9 cellular contexts compared by ENCODE assay signal in the genomic region with DNA sequence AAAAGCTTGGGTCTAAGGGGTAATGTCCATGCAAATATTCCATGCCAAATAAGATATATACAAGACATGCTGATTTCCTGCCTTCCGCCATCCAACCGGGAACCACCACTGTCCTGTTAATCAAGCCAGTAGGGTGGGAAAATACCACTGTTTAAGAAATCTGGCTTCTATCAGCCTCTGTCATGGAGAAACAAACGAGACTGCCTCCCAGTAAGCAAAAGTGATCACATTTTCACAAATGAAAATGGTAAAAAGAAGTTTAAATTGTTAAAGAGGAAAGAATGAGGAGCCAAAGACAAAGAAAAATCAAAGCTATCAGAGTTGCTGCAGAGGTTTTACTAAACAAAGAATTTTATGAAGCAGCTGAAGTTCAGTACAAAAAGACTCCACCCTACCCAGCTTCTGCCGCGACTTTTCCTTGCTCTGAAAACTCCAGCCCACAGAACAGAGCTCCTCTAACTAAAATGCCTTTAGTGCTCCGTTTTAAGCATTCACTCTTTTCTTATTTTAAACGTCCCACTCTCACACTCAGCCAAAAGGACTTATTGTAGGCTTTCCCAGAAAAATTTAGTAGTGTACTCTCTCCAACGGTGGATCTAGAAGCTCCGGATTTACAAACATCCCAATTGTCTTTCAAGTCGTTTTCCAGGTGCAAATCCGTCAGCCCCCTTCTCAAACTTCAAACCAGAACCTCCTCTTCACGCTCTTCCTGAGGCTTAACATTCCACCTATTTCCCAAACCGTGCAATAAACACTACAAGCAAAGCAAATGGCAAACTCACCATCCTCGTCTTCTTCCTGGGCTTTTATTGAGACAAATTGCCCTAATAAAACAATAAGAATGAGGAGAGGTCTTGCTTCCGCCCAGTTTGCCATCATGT. TPM values are rescaled to one million over a fixed set of nuclear protein-coding genes. Genes with fewer than 3 reads are reported as not detected.
DNase-seq lines count a peak whose midpoint lies in the region; ATAC-seq and TF ChIP-seq lines count a peak whose summit lies in the region.
"Had no signal": no experiment of that assay in that cellular context is flagged by ENCODE, and none has a peak within 500 bp of the region (broad histone marks: within the 10 kb centered on the region; RNA-seq: fewer than 3 reads in every experiment).

No MANE protein-coding gene starts in this region.

- peaks cover 10% of the 10 kb centered on the region for H3K27me3 Mint-ChIP-seq in activated CD4-positive, alpha-beta T cell treated with anti-CD3 and anti-CD28 coated beads for 36 hours
- H3K27me3 Mint-ChIP-seq in activated CD4-positive, alpha-beta T cell treated with anti-CD3 and anti-CD28 coated beads, Interleukin-2, amount 10 ng/mL, durations not matched to agents 24 days and 14 days: peaks cover 21% of the 10 kb centered on the region

- H3K4me1 Mint-ChIP-seq in activated CD4-positive, alpha-beta T cell treated with anti-CD3 and anti-CD28 coated beads for 36 hours: peaks cover 14% of the 10 kb centered on the region
- H3K4me1 Mint-ChIP-seq in activated CD4-positive, alpha-beta T cell treated with anti-CD3 and anti-CD28 coated beads, Interleukin-2, amount 10 ng/mL, durations not matched to agents 24 days and 14 days: peaks cover 2% of the 10 kb centered on the region

- TF ChIP-seq EP300 in transverse colon (IDR thresholded peaks at IDR 0.05; ENCODE audit: low read depth): no peak

- CTCF ChIA-PET in activated CD4-positive, alpha-beta T cell treated with anti-CD3 and anti-CD28 coated beads for 36 hours (lab: Charles Lee): interaction anchor here (0.7 to 1.3 kb wide), 6 partner anchors 44 to 279 kb away, joined by 3 to 4 read pairs (median 3); no protein-coding TSS in a partner anchor

- POLR2A ChIA-PET in activated CD4-positive, alpha-beta T cell treated with anti-CD3 and anti-CD28 coated beads for 36 hours (lab: Charles Lee): no interaction called here

- no peak overlapping the region for H3K27ac Mint-ChIP-seq in activated CD4-positive, alpha-beta T cell treated with anti-CD3 and anti-CD28 coated beads for 36 hours
- H3K27ac Mint-ChIP-seq in activated CD4-positive, alpha-beta T cell treated with anti-CD3 and anti-CD28 coated beads, Interleukin-2, amount 10 ng/mL, durations not matched to agents 24 days and 14 days: no peak overlapping the region

- in situ Hi-C loops in transverse colon (cut with MboI; ENCODE audit: low pct_ligation_motif_present in 1 of 4, low pct_unique_long_range_greater_than_20kb in 1 of 4, low sequenced_read_pairs in 3 of 4): no loop called here

- H3K4me3 ChIP-seq in dorsolateral prefrontal cortex: peak overlapping the region; percentile 6 to 63 (median 47)
- H3K4me3 ChIP-seq in lung: peak overlapping the region; percentile 39
- peak overlapping the region; percentile 29 to 57 (median 40) for H3K4me3 ChIP-seq in transverse colon

- H3K4me1 ChIP-seq in lung (ENCODE audit: control insufficient read depth in 2 of 2, insufficient read depth in 2 of 2, low read length in 2 of 2) (no peaks in the 10 kb centered on the region), transverse colon (peaks cover 0 to 22% (median 4%) of the 10 kb centered on the region in 4 donors)

- WGBS in lung, 2 donors: 13 to 15% methylated on average over 15 of the region's 15 CpGs
- WGBS in transverse colon (ENCODE audit: low coverage in 1 of 2), 2 donors: 3 to 4% methylated on average over 11 to 15 of the region's 15 CpGs

- H3K9me3 Mint-ChIP-seq in activated CD4-positive, alpha-beta T cell treated with anti-CD3 and anti-CD28 coated beads for 36 hours (ENCODE audit: low read depth): no peaks in the 10 kb centered on the region
- no peaks in the 10 kb centered on the region for H3K9me3 Mint-ChIP-seq in activated CD4-positive, alpha-beta T cell treated with anti-CD3 and anti-CD28 coated beads, Interleukin-2, amount 10 ng/mL, durations not matched to agents 24 days and 14 days

- TF ChIP-seq CTCF in dorsolateral prefrontal cortex (IDR thresholded peaks at IDR 0.05 in 54 of 56, conservative IDR thresholded peaks at IDR 0.05 in 2 of 56; ENCODE audit: low read depth in 1 of 56, partially characterized antibody in 56 of 56): no peak
- no peak for TF ChIP-seq CTCF in lung (IDR thresholded peaks at IDR 0.05; ENCODE audit: control extremely low read depth, extremely low read depth)
- no peak for TF ChIP-seq CTCF in transverse colon (IDR thresholded peaks at IDR 0.05)

- H3K27ac ChIP-seq in dorsolateral prefrontal cortex (peak overlapping the region in 23 of 59 donors; percentile 3 to 70 (median 28)), lung (ENCODE audit: low read depth in 1 of 2, low read length in 1 of 2) (peak overlapping the region; percentile 11 to 75), transverse colon (peak overlapping the region; percentile 78 to 88 (median 84))

- no peak for ATAC-seq in activated CD4-positive, alpha-beta T cell treated with anti-CD3 and anti-CD28 coated beads for 36 hours
- ATAC-seq in lung (ENCODE audit: insufficient read depth, low FRiP score): peak; percentile 44
- no peak for ATAC-seq in HG02610 (IDR thresholded peaks at IDR 0.05; ENCODE audit: unreplicated experiment)

- no peaks in the 10 kb centered on the region for H3K9me3 ChIP-seq in lung (ENCODE audit: control insufficient read depth in 2 of 2, insufficient read depth in 1 of 2, low read length in 1 of 2)
- H3K9me3 ChIP-seq in transverse colon: no peaks in the 10 kb centered on the region

- peaks cover 0 to 18% (median 0%) of the 10 kb centered on the region in 45 donors for H3K27me3 ChIP-seq in dorsolateral prefrontal cortex
- no peaks in the 10 kb centered on the region for H3K27me3 ChIP-seq in lung (ENCODE audit: control insufficient read depth, insufficient read depth)
- no peaks in the 10 kb centered on the region for H3K27me3 ChIP-seq in transverse colon

- no peak for TF ChIP-seq POLR2A in transverse colon (IDR thresholded peaks at IDR 0.05)

- no peak for DNase-seq in activated CD4-positive, alpha-beta T cell treated with anti-CD3 and anti-CD28 coated beads for 36 hours
- no peak for DNase-seq in activated CD4-positive, alpha-beta T cell treated with anti-CD3 and anti-CD28 coated beads, Interleukin-2, amount 10 ng/mL, durations not matched to agents 24 days and 14 days
- DNase-seq in dorsolateral prefrontal cortex: no peak
- no peak for DNase-seq in lung (ENCODE audit: low spot score)
- DNase-seq in transverse colon: no peak
- no peak for DNase-seq in DMS153 (lab: John Stamatoyannopoulos, UW)
- no peak for DNase-seq in NCI-H2029 treated with DMSO at 0.1 percent for 48 hours (lab: John Stamatoyannopoulos, UW)
- DNase-seq: activated CD4-positive, alpha-beta T cell treated with anti-CD3 and anti-CD28 coated beads for 48 hours had no signal

- no peaks in the 10 kb centered on the region for H3K36me3 ChIP-seq in lung (ENCODE audit: control insufficient read depth in 2 of 2, insufficient read depth in 2 of 2, low read length in 2 of 2)
- H3K36me3 ChIP-seq in transverse colon: no peaks in the 10 kb centered on the region

- H3K36me3 Mint-ChIP-seq in activated CD4-positive, alpha-beta T cell treated with anti-CD3 and anti-CD28 coated beads for 36 hours (ENCODE audit: low read depth): no peaks in the 10 kb centered on the region
- no peaks in the 10 kb centered on the region for H3K36me3 Mint-ChIP-seq in activated CD4-positive, alpha-beta T cell treated with anti-CD3 and anti-CD28 coated beads, Interleukin-2, amount 10 ng/mL, durations not matched to agents 24 days and 14 days (ENCODE audit: low read depth)

- peak overlapping the region; percentile 22 for H3K4me3 Mint-ChIP-seq in activated CD4-positive, alpha-beta T cell treated with anti-CD3 and anti-CD28 coated beads for 36 hours
- H3K4me3 Mint-ChIP-seq in activated CD4-positive, alpha-beta T cell treated with anti-CD3 and anti-CD28 coated beads, Interleukin-2, amount 10 ng/mL, durations not matched to agents 24 days and 14 days: no peak overlapping the region

- intact Hi-C loops in activated CD4-positive, alpha-beta T cell treated with anti-CD3 and anti-CD28 coated beads for 36 hours (cut with DNase I, micrococcal nuclease): no loop called here
- intact Hi-C loops in activated CD4-positive, alpha-beta T cell treated with anti-CD3 and anti-CD28 coated beads, Interleukin-2, amount 10 ng/mL, durations not matched to agents 24 days and 14 days (cut with micrococcal nuclease): no loop called here
- intact Hi-C loops in dorsolateral prefrontal cortex (cut with DNase I): no loop called here
- intact Hi-C loops in transverse colon (cut with DNase I; ENCODE audit: low total_unique reads): no loop called here

RNA-seq across cellular contexts. Expression of a gene that starts 0.6 kb away (rescaled TPM):
- under 1 TPM; 0.32 to 0.50 TPM for total RNA-seq in activated CD4-positive, alpha-beta T cell treated with anti-CD3 and anti-CD28 coated beads for 36 hours
- 0.49 and 0.66 TPM in 2 replicates for total RNA-seq in activated CD4-positive, alpha-beta T cell treated with anti-CD3 and anti-CD28 coated beads, Interleukin-2, amount 10 ng/mL, durations not matched to agents 24 days and 14 days
- 10 to 100 TPM in 118 of 120 experiments, 1 to 10 TPM in 2; 4.7 to 71.0 (median 25.4) TPM for total RNA-seq in dorsolateral prefrontal cortex
- total RNA-seq in lung: 100 to 1,000 TPM in 1 of 2 donors, 10 to 100 TPM in 1; 75.3 to 209 TPM
- polyA plus RNA-seq in lung: 10 to 100 TPM in 1 of 2 donors, 1 to 10 TPM in 1; 9.9 to 22.3 TPM
- total RNA-seq in transverse colon: 10 to 100 TPM; 16.1 to 62.8 (median 33.1) TPM
